ENCODE assay signal across 8 cellular contexts in the genomic region with DNA sequence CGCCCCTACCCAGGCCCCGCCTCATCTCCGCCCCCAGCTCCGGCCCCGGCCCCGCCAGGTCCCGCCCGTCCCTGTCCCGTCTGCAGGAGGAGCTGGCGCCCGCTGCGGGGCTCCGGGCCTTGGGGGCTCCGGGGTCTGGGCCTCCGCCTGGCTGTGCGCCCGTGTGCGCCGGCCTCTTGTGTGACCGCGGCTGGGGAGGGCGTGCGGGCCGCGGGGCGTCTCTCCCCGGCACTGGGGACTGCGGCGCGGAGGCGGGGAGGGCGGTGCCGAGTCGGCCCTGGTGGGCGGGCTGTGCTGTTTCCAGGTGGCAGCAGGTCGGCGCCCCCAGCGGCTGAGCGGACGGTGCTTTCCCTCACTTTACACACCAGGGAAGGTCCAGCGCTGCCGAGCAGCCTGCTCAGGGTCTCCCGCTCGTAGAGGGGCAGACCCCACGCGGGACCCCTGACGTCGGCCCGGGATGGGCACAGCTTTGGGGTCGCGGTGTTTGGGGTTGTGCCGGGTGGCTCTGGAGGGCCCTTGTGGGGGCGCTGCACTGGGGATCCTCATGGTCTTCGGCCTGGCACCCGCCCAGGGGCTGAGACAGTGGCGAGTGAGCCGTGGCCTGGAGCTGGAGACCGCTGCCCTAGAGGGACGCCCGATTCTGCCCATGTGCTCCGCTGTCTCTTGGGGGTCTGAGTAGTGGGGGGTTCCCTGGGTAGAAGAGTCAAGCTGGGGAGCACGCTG. TPM values are rescaled to one million over a fixed set of nuclear protein-coding genes. Genes with fewer than 3 reads are reported as not detected.
A peak's percentile ranks its signal among the peaks of the same experiment; 100 is the strongest.
DNase-seq lines count a peak whose midpoint lies in the region; ATAC-seq and TF ChIP-seq lines count a peak whose summit lies in the region.

No MANE protein-coding gene starts in this region.

- no peaks in the 10 kb centered on the region for H3K9me2 ChIP-seq in SU-DHL-6 (replicated peaks; ENCODE audit: insufficient read depth, low read length)

- intact Hi-C loops in left ventricle myocardium superior (cut with micrococcal nuclease) (no loop called here), vagina (cut with DNase I) (loop anchor here (2.0 kb wide), 1 partner anchor 16 kb away; the partner anchor contains the start of gene DTYMK)

- H3K4me3 ChIP-seq in SU-DHL-6 (ENCODE audit: insufficient read depth, low read length, poor library complexity, severe bottlenecking) (peak overlapping the region; percentile 83), vagina (peak overlapping the region; percentile 63 to 86)

- peaks cover 23% of the 10 kb centered on the region for H3K4me1 ChIP-seq in vagina

- peak; percentile 60 for DNase-seq in MV-4-11 (lab: John Stamatoyannopoulos, UW)
- DNase-seq in activated naive CD8-positive, alpha-beta T cell treated with anti-CD3 and anti-CD28 coated beads, Interleukin-2, amount 50 U/mL, for 16 hours (ENCODE audit: low read depth, low spot score): peak; percentile 82
- peak; percentile 90 for DNase-seq in left ventricle myocardium superior
- DNase-seq in putamen (ENCODE audit: low spot score): peak; percentile 86
- no peak for DNase-seq in vagina (ENCODE audit: extremely low spot score in 2 of 2)

- peak overlapping the region; percentile 50; the same call in 1 of the 2 replicates for H3K27ac ChIP-seq in SU-DHL-6 (ENCODE audit: low read depth, low read length)
- H3K27ac ChIP-seq in vagina: peak overlapping the region; percentile 85

- H3K9me3 ChIP-seq in SU-DHL-6 (ENCODE audit: insufficient read depth, low read length) (peaks cover 11% of the 10 kb centered on the region; the same call in 1 of the 2 replicates), vagina (no peaks in the 10 kb centered on the region)

- H3K79me2 ChIP-seq in SU-DHL-6 (ENCODE audit: insufficient read depth, low read length): peaks cover 15% of the 10 kb centered on the region

- H3F3A ChIP-seq in SU-DHL-6 (ENCODE audit: insufficient read depth): peaks cover 17% of the 10 kb centered on the region

- H3K4me2 ChIP-seq in SU-DHL-6 (ENCODE audit: low read depth, low read length, poor library complexity, severe bottlenecking): peak overlapping the region; percentile 84

- TF ChIP-seq POLR2A in vagina (IDR thresholded peaks at IDR 0.05): no peak

- peak; percentile 65 for ATAC-seq in HG02571 (IDR thresholded peaks at IDR 0.05; ENCODE audit: unreplicated experiment)
- ATAC-seq in left ventricle myocardium superior: peak; percentile 87

- H3K36me3 ChIP-seq in SU-DHL-6 (ENCODE audit: low read length) (peaks cover 14% of the 10 kb centered on the region), vagina (peaks cover 0 to 26% of the 10 kb centered on the region in 2 donors)

- no peaks in the 10 kb centered on the region for H4K20me1 ChIP-seq in SU-DHL-6 (ENCODE audit: low read depth, low read length)

- H3K27me3 ChIP-seq in SU-DHL-6 (ENCODE audit: low read length): no peaks in the 10 kb centered on the region
- no peaks in the 10 kb centered on the region for H3K27me3 ChIP-seq in vagina

- peak overlapping the region; percentile 93 for H3K9ac ChIP-seq in SU-DHL-6 (ENCODE audit: low read length)

- TF ChIP-seq CTCF in GM12872 (IDR thresholded peaks at IDR 0.05; ENCODE audit: insufficient read depth, low read depth, low read length): peak; percentile 73
- peak; percentile 69 for TF ChIP-seq CTCF in SU-DHL-6 (IDR thresholded peaks at IDR 0.05; ENCODE audit: insufficient read depth, low read length, poor library complexity, severe bottlenecking)
- peak in 2 of 3 experiments; percentile 20 to 29 for TF ChIP-seq CTCF in vagina (IDR thresholded peaks at IDR 0.05)

- H2AFZ ChIP-seq in SU-DHL-6 (ENCODE audit: low read depth, low read length, severe bottlenecking): peak overlapping the region; percentile 3

RNA-seq across cellular contexts. Expression of gene ING5, which starts 0.7 kb away (rescaled TPM):
- total RNA-seq in left ventricle myocardium superior (16.0 TPM), vagina (41.5 TPM)

RNA-seq across cellular contexts. Expression of gene DTYMK, which starts 16.0 kb away (rescaled TPM):
- total RNA-seq in left ventricle myocardium superior (10.5 TPM), vagina (14.7 TPM)

RNA-seq across cellular contexts. Expression of gene D2HGDH, which starts 31.9 kb away (rescaled TPM):
- 19.2 TPM for total RNA-seq in left ventricle myocardium superior
- 21.1 TPM for total RNA-seq in vagina

Comparison
In these comparisons a context has a peak if more than half of its experiments do, and no peak if none do; other contexts are left out.
1. DNase-seq: peak in MV-4-11 (single experiment), activated naive CD8-positive, alpha-beta T cell treated with anti-CD3 and anti-CD28 coated beads, Interleukin-2, amount 50 U/mL, for 16 hours (single experiment), left ventricle myocardium superior (single experiment) and putamen (single experiment); none in vagina (0 of 2).
2. Peak in every context shown above with its lines, with median percentiles within 50 percentile points of each other: CTCF ChIP-seq.